Comparison of ENCODE assay signal across 27 cellular contexts in genomic region chr2:88334418-88334817, GRCh38.
"Had no signal": no experiment of that assay in that cellular context is flagged by ENCODE, and none has a peak within 500 bp of the region (broad histone marks: within the 10 kb centered on the region; RNA-seq: fewer than 3 reads in every experiment).

No MANE protein-coding gene starts in this region.

- H3K27ac ChIP-seq: stomach, suprapubic skin, testis, thoracic aorta, thyroid gland, tibial artery, tibial nerve, transverse colon, upper lobe of left lung, upper lobe of right lung, uterus, vagina had no signal

- H3K4me1 ChIP-seq: stomach, suprapubic skin, testis, thyroid gland, tibial artery, tibial nerve, transverse colon, upper lobe of left lung, upper lobe of right lung, uterus, vagina had no signal

- H3K4me3 ChIP-seq: stomach, suprapubic skin, testis, thoracic aorta, thyroid gland, tibial artery, tibial nerve, transverse colon, upper lobe of left lung, upper lobe of right lung, uterus, vagina had no signal

- FAIRE-seq: urothelium cell line had no signal

- H3K9me3 ChIP-seq: suprapubic skin, testis, thoracic aorta, thyroid gland, tibial artery, tibial nerve, transverse colon, upper lobe of left lung, upper lobe of right lung, uterus, vagina had no signal

- H3K27me3 ChIP-seq: testis, thyroid gland, tibial nerve, upper lobe of left lung, uterus, vagina had no signal

- ATAC-seq: stimulated activated effector memory CD8-positive, alpha-beta T cell treated with anti-CD3 and anti-CD28 coated beads, Interleukin-12 subunit alpha, Interleukin-12 subunit beta, amount 100 ng/mL, for 72 hours; stimulated activated memory B cell treated with anti-CD40 and anti-IgM and Interleukin-4, amounts not matched to agents 10 μg/mL and 1 μg/mL and 100 μg/mL, for 72 hours; stimulated activated naive B cell treated with anti-CD40 and anti-IgM and Interleukin-4, amounts not matched to agents 10 μg/mL and 1 μg/mL and 100 μg/mL, for 72 hours; stimulated activated naive CD8-positive, alpha-beta T cell treated with anti-CD3 and anti-CD28 coated beads, Interleukin-15, amount 100 ng/mL, for 72 hours; stimulated activated naive CD8-positive, alpha-beta T cell treated with anti-CD3 and anti-CD28 coated beads, Interleukin-15, Interleukin-2, amounts not matched to agents 100 U/mL and 50 U/mL, for 24 hours; upper lobe of right lung had no signal

- DNase-seq: stimulated activated CD4-positive, alpha-beta T cell treated with anti-CD3 and anti-CD28 coated beads, Interleukin-2, amount 100 ng/mL, for 48 hours; stimulated activated CD4-positive, alpha-beta T cell treated with anti-CD3 and anti-CD28 coated beads, Interleukin-4, amount 100 ng/mL, for 1 hour; stimulated activated CD4-positive, alpha-beta T cell treated with anti-CD3 and anti-CD28 coated beads, Interleukin-4, amount 100 ng/mL, for 24 hours; stimulated activated CD4-positive, alpha-beta T cell treated with anti-CD3 and anti-CD28 coated beads, Interleukin-4, amount 100 ng/mL, for 4 hours; stimulated activated CD8-positive, alpha-beta memory T cell treated with anti-CD3 and anti-CD28 coated beads, Interleukin-4, amount 100 ng/mL, for 48 hours; stimulated activated naive B cell treated with anti-CD40 and anti-IgM and Interleukin-4, amounts not matched to agents 10 μg/mL and 1 μg/mL and 100 μg/mL, for 72 hours; stimulated activated naive CD4-positive, alpha-beta T cell; stimulated activated naive CD4-positive, alpha-beta T cell treated with Interleukin-2 at 50 U/mL for 16 hours; stimulated activated naive CD8-positive, alpha-beta T cell treated with anti-CD3 and anti-CD28 coated beads, Interleukin-15, amount 100 ng/mL, for 72 hours; stimulated activated naive CD8-positive, alpha-beta T cell treated with anti-CD3 and anti-CD28 coated beads, Interleukin-15, Interleukin-2, amounts not matched to agents 100 U/mL and 50 U/mL, for 24 hours; stomach; substantia nigra; testis; thyroid gland; tibial artery; transverse colon; trophoblast cell; upper lobe of left lung; upper lobe of right lung; uterus had no signal

- H3K36me3 ChIP-seq: stomach, suprapubic skin, thoracic aorta, thyroid gland, tibial artery, tibial nerve, transverse colon, upper lobe of left lung, upper lobe of right lung, uterus, vagina had no signal
